Comparison of ENCODE assay signal across 8 cellular contexts in the genomic region with DNA sequence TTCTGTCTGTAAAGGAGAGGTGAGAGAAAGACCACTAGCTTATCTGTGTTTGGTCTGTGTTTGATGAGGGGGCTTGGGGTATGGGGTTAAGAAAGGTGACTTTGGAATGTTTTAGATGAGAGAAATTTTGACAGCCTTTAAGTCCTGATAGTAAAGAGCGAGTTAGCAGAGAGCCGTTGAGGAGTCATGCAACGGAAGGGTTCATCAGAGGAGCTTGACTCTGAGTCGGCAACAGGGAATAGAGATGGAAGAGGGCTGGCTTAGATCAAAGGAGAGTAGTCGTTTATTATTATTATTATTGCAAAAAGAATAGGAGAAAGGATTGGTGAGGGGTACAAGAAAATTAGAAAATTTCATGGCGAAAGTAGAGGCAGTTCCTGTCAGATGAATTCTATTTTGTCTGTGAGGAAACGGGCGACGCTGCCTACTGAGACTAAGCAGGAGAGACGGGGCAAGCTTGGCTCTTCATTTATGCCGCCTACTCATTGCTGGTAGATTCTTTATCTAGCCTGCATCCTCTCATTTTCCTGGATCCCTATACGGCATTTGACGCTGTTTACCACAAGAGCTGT.
DNase-seq lines count a peak whose midpoint lies in the region; ATAC-seq lines count a peak whose summit lies in the region.

No MANE protein-coding gene starts in this region.

- peak overlapping the region; percentile 27 for H3K27ac ChIP-seq in substantia nigra (ENCODE audit: low read depth, low read length, poor library complexity, severe bottlenecking)

- H3K27ac Mint-ChIP-seq in activated naive CD8-positive, alpha-beta T cell treated with anti-CD3 and anti-CD28 coated beads, Interleukin-2, amount 50 U/mL, for 24 hours: peak overlapping the region; percentile 87

- H3K4me3 Mint-ChIP-seq in activated naive CD8-positive, alpha-beta T cell treated with anti-CD3 and anti-CD28 coated beads, Interleukin-2, amount 50 U/mL, for 24 hours: peak overlapping the region; percentile 89

- DNase-seq in ELR (ENCODE audit: low read depth): peak; percentile 26
- DNase-seq in activated naive CD8-positive, alpha-beta T cell treated with anti-CD3 and anti-CD28 coated beads, Interleukin-2, amount 50 U/mL, for 24 hours: no peak
- DNase-seq in inferior parietal cortex (ENCODE audit: extremely low spot score): peak; percentile 12
- no peak for DNase-seq in substantia nigra (lab: John Stamatoyannopoulos, UW)
- DNase-seq in stimulated activated CD8-positive, alpha-beta memory T cell treated with anti-CD3 and anti-CD28 coated beads, Interleukin-4, amount 100 ng/mL, for 48 hours: no peak
- DNase-seq in NK-92 treated with Interleukin-12 subunit alpha and Interleukin-12 subunit beta, amount 100 ng/mL, for 24 hours (lab: John Stamatoyannopoulos, UW): no peak
- DNase-seq in SKM-1 (lab: John Stamatoyannopoulos, UW; ENCODE audit: unreplicated experiment): no peak

- no peaks in the 10 kb centered on the region for H3K36me3 Mint-ChIP-seq in activated naive CD8-positive, alpha-beta T cell treated with anti-CD3 and anti-CD28 coated beads, Interleukin-2, amount 50 U/mL, for 24 hours (ENCODE audit: low read depth)

- peaks cover 20% of the 10 kb centered on the region for H3K4me1 Mint-ChIP-seq in activated naive CD8-positive, alpha-beta T cell treated with anti-CD3 and anti-CD28 coated beads, Interleukin-2, amount 50 U/mL, for 24 hours

- H3K9me3 Mint-ChIP-seq in activated naive CD8-positive, alpha-beta T cell treated with anti-CD3 and anti-CD28 coated beads, Interleukin-2, amount 50 U/mL, for 24 hours: no peaks in the 10 kb centered on the region

- no peaks in the 10 kb centered on the region for H3K27me3 Mint-ChIP-seq in activated naive CD8-positive, alpha-beta T cell treated with anti-CD3 and anti-CD28 coated beads, Interleukin-2, amount 50 U/mL, for 24 hours

- peak; percentile 12 for ATAC-seq in HG03159 (IDR thresholded peaks at IDR 0.05; ENCODE audit: unreplicated experiment)
- no peak for ATAC-seq in activated naive CD8-positive, alpha-beta T cell treated with anti-CD3 and anti-CD28 coated beads, Interleukin-2, amount 50 U/mL, for 24 hours

Comparison
In these comparisons a context has a peak if more than half of its experiments do, and no peak if none do; other contexts are left out.
1. DNase-seq: peak in ELR (single experiment) and inferior parietal cortex (single experiment); none in activated naive CD8-positive, alpha-beta T cell treated with anti-CD3 and anti-CD28 coated beads, Interleukin-2, amount 50 U/mL, for 24 hours (single experiment), substantia nigra (0 of 49), stimulated activated CD8-positive, alpha-beta memory T cell treated with anti-CD3 and anti-CD28 coated beads, Interleukin-4, amount 100 ng/mL, for 48 hours (single experiment), NK-92 treated with Interleukin-12 subunit alpha and Interleukin-12 subunit beta, amount 100 ng/mL, for 24 hours (single experiment) and SKM-1 (single experiment).